Comparison of ENCODE assay signal across 17 cellular contexts in genomic region chr10:61319550-61320256, GRCh38.
DNase-seq lines count a peak whose midpoint lies in the region; TF ChIP-seq lines count a peak whose summit lies in the region.
"Had no signal": no experiment of that assay in that cellular context is flagged by ENCODE, and none has a peak within 500 bp of the region (broad histone marks: within the 10 kb centered on the region; RNA-seq: fewer than 3 reads in every experiment).

No MANE protein-coding gene starts in this region.

- peaks cover 0 to 2% of the 10 kb centered on the region in 2 donors for H3K27me3 Mint-ChIP-seq in CD8-positive, alpha-beta memory T cell

- no peak overlapping the region for H3K27ac ChIP-seq in ascending aorta
- H3K27ac ChIP-seq in CD8-positive, alpha-beta memory T cell (ENCODE audit: low read depth, low read length) = no peak overlapping the region
- H3K27ac ChIP-seq: C4-2B, SJSA1 had no signal

- CTCF ChIA-PET in CD8-positive, alpha-beta memory T cell (lab: Charles Lee) = no interaction called here

- H3K9me3 ChIP-seq in ascending aorta = no peaks in the 10 kb centered on the region
- H3K9me3 ChIP-seq in CD8-positive, alpha-beta memory T cell (ENCODE audit: low read length) = no peaks in the 10 kb centered on the region
- H3K9me3 ChIP-seq: SJSA1 had no signal

- no peaks in the 10 kb centered on the region for H3K27me3 ChIP-seq in ascending aorta
- no peaks in the 10 kb centered on the region for H3K27me3 ChIP-seq in CD8-positive, alpha-beta memory T cell (ENCODE audit: insufficient read depth, low read length, poor library complexity, severe bottlenecking)
- H3K27me3 ChIP-seq: SJSA1 had no signal

- POLR2A ChIA-PET in CD8-positive, alpha-beta memory T cell (lab: Charles Lee) = no interaction called here

- H3K4me1 ChIP-seq in ascending aorta = no peaks in the 10 kb centered on the region
- no peaks in the 10 kb centered on the region for H3K4me1 ChIP-seq in CD8-positive, alpha-beta memory T cell (ENCODE audit: insufficient read depth, low read length)
- H3K4me1 ChIP-seq: SJSA1 had no signal

- H3K36me3 Mint-ChIP-seq in CD8-positive, alpha-beta memory T cell = no peaks in the 10 kb centered on the region

- no peak overlapping the region for H3K27ac Mint-ChIP-seq in CD8-positive, alpha-beta memory T cell

- H3K36me3 ChIP-seq in ascending aorta = no peaks in the 10 kb centered on the region
- no peaks in the 10 kb centered on the region for H3K36me3 ChIP-seq in CD8-positive, alpha-beta memory T cell (ENCODE audit: insufficient read depth, low read length)
- H3K36me3 ChIP-seq: SJSA1 had no signal

- H3K9me3 Mint-ChIP-seq in CD8-positive, alpha-beta memory T cell = no peaks in the 10 kb centered on the region

- TF ChIP-seq CTCF in fibroblast of villous mesenchyme (IDR thresholded peaks at IDR 0.05; ENCODE audit: insufficient read depth, low read depth, low read length) = no peak
- TF ChIP-seq CTCF in ascending aorta (IDR thresholded peaks at IDR 0.05) = no peak

- DNase-seq in A172 (ENCODE audit: low spot score) = peak; percentile 1
- peak; percentile 4 for DNase-seq in NCI-H226
- peak; percentile 8 for DNase-seq in fibroblast of villous mesenchyme (ENCODE audit: low read depth)
- peak; percentile 43 for DNase-seq in renal cortical epithelial cell (ENCODE audit: low read depth)
- no peak for DNase-seq in ascending aorta (ENCODE audit: low spot score in 2 of 2)
- DNase-seq in stimulated activated CD4-positive, alpha-beta T cell treated with anti-CD3 and anti-CD28 coated beads, Interleukin-15, amount 100 ng/mL, for 24 hours = no peak
- no peak for DNase-seq in CD8-positive, alpha-beta memory T cell
- DNase-seq: DMS53, KBM-7, NCI-H1092 treated with DMSO at 0.1 percent for 48 hours, NCI-H1436 treated with DMSO at 0.1 percent for 48 hours, NCI-H1930, NCI-H2227 treated with DMSO at 0.1 percent for 48 hours, NCI-H510A treated with DMSO at 0.1 percent for 48 hours, NCI-H774 had no signal

- H3K4me1 Mint-ChIP-seq in CD8-positive, alpha-beta memory T cell = peaks cover under 1 to 2% (median 2%) of the 10 kb centered on the region in 3 donors

- intact Hi-C loops in ascending aorta (cut with DNase I) = no loop called here

- H3K4me3 ChIP-seq in fibroblast of villous mesenchyme (ENCODE audit: low read depth, low read length) (no peak overlapping the region), ascending aorta (no peak overlapping the region)
- H3K4me3 ChIP-seq in CD8-positive, alpha-beta memory T cell (ENCODE audit: low read length) = no peak overlapping the region
- H3K4me3 ChIP-seq: SJSA1 had no signal

- no peak overlapping the region for H3K4me3 Mint-ChIP-seq in CD8-positive, alpha-beta memory T cell

Comparison
In these comparisons a context has a peak if more than half of its experiments do, and no peak if none do; other contexts are left out.
1. DNase-seq: peak in A172 (single experiment), NCI-H226 (single experiment), fibroblast of villous mesenchyme (single experiment) and renal cortical epithelial cell (single experiment); none in ascending aorta (0 of 2), stimulated activated CD4-positive, alpha-beta T cell treated with anti-CD3 and anti-CD28 coated beads, Interleukin-15, amount 100 ng/mL, for 24 hours (single experiment) and CD8-positive, alpha-beta memory T cell (0 of 5).